8 cellular contexts compared by ENCODE assay signal in genomic region chr9:96383165-96383939, GRCh38. TPM values are rescaled to one million over a fixed set of nuclear protein-coding genes. Genes with fewer than 3 reads are reported as not detected.
DNase-seq lines count a peak whose midpoint lies in the region; ATAC-seq and TF ChIP-seq lines count a peak whose summit lies in the region.

Gene SLC35D2, minus strand, starts transcription at chr9:96383711. Its CDS starts 77 bp downstream, at chr9:96383634.

- H3K27ac ChIP-seq in gastroesophageal sphincter = peak within 1 kb of the TSS; percentile 86 to 96 (median 94)

- H3K4me1 Mint-ChIP-seq in natural killer cell treated with Interleukin-12 subunit alpha and Interleukin-12 subunit beta and Interleukin-15 and Interleukin-18, amount 100 ng/mL, for 72 hours (ENCODE audit: low read depth in 2 of 2) = peaks cover 28 to 35% of the 10 kb centered on the region in 2 donors

- peaks cover 6% of the 10 kb centered on the region in 2 donors for H3K36me3 Mint-ChIP-seq in activated naive CD4-positive, alpha-beta T cell treated with anti-CD3 and anti-CD28 coated beads, Interleukin-2, amount 50 U/mL, for 72 hours
- peaks cover 14% of the 10 kb centered on the region for H3K36me3 Mint-ChIP-seq in natural killer cell treated with Interleukin-12 subunit alpha and Interleukin-12 subunit beta and Interleukin-15 and Interleukin-18, amount 100 ng/mL, for 72 hours

- no peaks in the 10 kb centered on the region for H3K9me3 Mint-ChIP-seq in activated naive CD4-positive, alpha-beta T cell treated with anti-CD3 and anti-CD28 coated beads, Interleukin-2, amount 50 U/mL, for 72 hours
- H3K9me3 Mint-ChIP-seq in natural killer cell treated with Interleukin-12 subunit alpha and Interleukin-12 subunit beta and Interleukin-15 and Interleukin-18, amount 100 ng/mL, for 72 hours = no peaks in the 10 kb centered on the region

- TF ChIP-seq POLR2A in gastroesophageal sphincter (IDR thresholded peaks at IDR 0.05) = peak; percentile 49 to 75

- H3K4me1 ChIP-seq in gastroesophageal sphincter = peaks cover 0 to 60% (median 6%) of the 10 kb centered on the region in 3 donors

- no peak for TF ChIP-seq CTCF in LNCaP clone FGC (IDR thresholded peaks at IDR 0.05; ENCODE audit: control insufficient read depth, extremely low read depth, insufficient read depth)
- no peak for TF ChIP-seq CTCF in gastroesophageal sphincter (IDR thresholded peaks at IDR 0.05)

- peak within 1 kb of the TSS; percentile 81 for H3K4me3 Mint-ChIP-seq in natural killer cell treated with Interleukin-12 subunit alpha and Interleukin-12 subunit beta and Interleukin-15 and Interleukin-18, amount 100 ng/mL, for 72 hours

- H3K36me3 ChIP-seq in gastroesophageal sphincter = peaks cover 0 to 8% of the 10 kb centered on the region in 2 donors

- no peaks in the 10 kb centered on the region for H3K9me3 ChIP-seq in gastroesophageal sphincter

- H3K27me3 ChIP-seq in gastroesophageal sphincter = no peaks in the 10 kb centered on the region

- ATAC-seq in activated naive CD4-positive, alpha-beta T cell treated with anti-CD3 and anti-CD28 coated beads, Interleukin-2, amount 50 U/mL, for 72 hours = peak; percentile 61 to 70
- ATAC-seq in gastroesophageal sphincter (peak; percentile 95), GM19463 (IDR thresholded peaks at IDR 0.05; ENCODE audit: unreplicated experiment) (no peak)
- peak; percentile 82 to 90 for ATAC-seq in natural killer cell treated with Interleukin-12 subunit alpha and Interleukin-12 subunit beta and Interleukin-15 and Interleukin-18, amount 100 ng/mL, for 72 hours

- H3K27ac Mint-ChIP-seq in activated naive CD4-positive, alpha-beta T cell treated with anti-CD3 and anti-CD28 coated beads, Interleukin-2, amount 50 U/mL, for 72 hours = peak within 1 kb of the TSS; percentile 44 to 81
- H3K27ac Mint-ChIP-seq in natural killer cell treated with Interleukin-12 subunit alpha and Interleukin-12 subunit beta and Interleukin-15 and Interleukin-18, amount 100 ng/mL, for 72 hours = peak within 1 kb of the TSS; percentile 37 to 43

- WGBS in gastroesophageal sphincter (ENCODE audit: low coverage in 1 of 2), 2 donors = 0% methylated on average over 1 to 5 of the region's 73 CpGs

- DNase-seq in NCI-H82 (lab: John Stamatoyannopoulos, UW) (peak; percentile 40), NCI-H82 treated with DMSO at 0.1 percent for 48 hours (lab: John Stamatoyannopoulos, UW; ENCODE audit: unreplicated experiment) (no peak), LNCaP clone FGC (ENCODE audit: low read depth) (no peak), SIG-M5 (lab: John Stamatoyannopoulos, UW) (no peak)
- DNase-seq in activated naive CD4-positive, alpha-beta T cell treated with anti-CD3 and anti-CD28 coated beads, Interleukin-2, amount 50 U/mL, for 72 hours (ENCODE audit: low spot score in 2 of 2) = peak in 1 of 2 donors; percentile 21
- DNase-seq in natural killer cell treated with Interleukin-12 subunit alpha and Interleukin-12 subunit beta and Interleukin-15 and Interleukin-18, amount 100 ng/mL, for 72 hours (ENCODE audit: low spot score) = peak; percentile 67

- TF ChIP-seq EP300 in gastroesophageal sphincter (IDR thresholded peaks at IDR 0.05) = no peak

- H3K27me3 Mint-ChIP-seq in natural killer cell treated with Interleukin-12 subunit alpha and Interleukin-12 subunit beta and Interleukin-15 and Interleukin-18, amount 100 ng/mL, for 72 hours = no peaks in the 10 kb centered on the region

- H3K4me3 ChIP-seq in LNCaP clone FGC (ENCODE audit: low read depth, low read length) = peak within 1 kb of the TSS; percentile 65
- peak within 1 kb of the TSS; percentile 88 to 96 for H3K4me3 ChIP-seq in gastroesophageal sphincter

RNA-seq across cellular contexts. Expression of gene SLC35D2, which starts in this region (rescaled TPM):
- 1 to 10 TPM; 1.5 to 1.8 TPM for total RNA-seq in activated naive CD4-positive, alpha-beta T cell treated with anti-CD3 and anti-CD28 coated beads, Interleukin-2, amount 50 U/mL, for 72 hours
- total RNA-seq in gastroesophageal sphincter = 10 to 100 TPM; 16.6 to 39.3 (median 26.1) TPM
- total RNA-seq in natural killer cell treated with Interleukin-12 subunit alpha and Interleukin-12 subunit beta and Interleukin-15 and Interleukin-18, amount 100 ng/mL, for 72 hours = 10 to 100 TPM in 1 of 2 donors, 1 to 10 TPM in 1; 4.2 to 12.9 TPM

Comparison
In these comparisons a context has a peak if more than half of its experiments do, and no peak if none do; other contexts are left out.
1. DNase-seq: peak in NCI-H82 (single experiment) and natural killer cell treated with Interleukin-12 subunit alpha and Interleukin-12 subunit beta and Interleukin-15 and Interleukin-18, amount 100 ng/mL, for 72 hours (single experiment); none in NCI-H82 treated with DMSO at 0.1 percent for 48 hours (single experiment), LNCaP clone FGC (single experiment) and SIG-M5 (single experiment).